8 cellular contexts compared by ENCODE assay signal in genomic region chr20:62791301-62792181, GRCh38. TPM values are rescaled to one million over a fixed set of nuclear protein-coding genes. Genes with fewer than 3 reads are reported as not detected.
DNase-seq lines count a peak whose midpoint lies in the region; ATAC-seq and TF ChIP-seq lines count a peak whose summit lies in the region.

No MANE protein-coding gene starts in this region.

- H3K18ac ChIP-seq in neuronal stem cell (ENCODE audit: low read length): peak overlapping the region; percentile 94

- TF ChIP-seq CTCF in DOHH2 (IDR thresholded peaks at IDR 0.05; ENCODE audit: low read depth, low read length, poor library complexity, severe bottlenecking) (peak; percentile 99), MM.1S (IDR thresholded peaks at IDR 0.05; ENCODE audit: low read length) (peak; percentile 97), fibroblast of pulmonary artery (IDR thresholded peaks at IDR 0.05; ENCODE audit: low read length, missing control alignments) (peak; percentile 98)

- peak overlapping the region; percentile 65 for H2AK5ac ChIP-seq in neuronal stem cell (ENCODE audit: low read depth, low read length)

- H3K79me1 ChIP-seq in neuronal stem cell (ENCODE audit: low read depth, low read length): no peaks in the 10 kb centered on the region

- no peak for ATAC-seq in GM18861 (IDR thresholded peaks at IDR 0.05; ENCODE audit: unreplicated experiment)

- H3K9ac ChIP-seq in MM.1S (ENCODE audit: low read length) (no peak overlapping the region), neuronal stem cell (ENCODE audit: low read depth, low read length, poor library complexity) (no peak overlapping the region)

- H3K23ac ChIP-seq in neuronal stem cell (ENCODE audit: low read depth, low read length, poor library complexity): no peak overlapping the region

- no CpG with 5 or more reads among the region's 23 CpGs for WGBS in neuronal stem cell (ENCODE audit: extremely low coverage in 2 of 2, insufficient read length in 2 of 2, insufficient replicate concordance in 1 of 2), 2 donors

- peak overlapping the region; percentile 11 for H3K14ac ChIP-seq in neuronal stem cell (ENCODE audit: low read length)

- H3K27ac ChIP-seq in DOHH2 (ENCODE audit: low read depth, low read length) (no peak overlapping the region), MM.1S (ENCODE audit: low read length) (no peak overlapping the region), neuronal stem cell (replicated peaks; ENCODE audit: low read length) (no peak overlapping the region), temporal lobe (ENCODE audit: low read depth, low read length) (peak overlapping the region; percentile 13)

- H2BK5ac ChIP-seq in neuronal stem cell (ENCODE audit: low read length): no peak overlapping the region

- H3K4me1 ChIP-seq in DOHH2 (ENCODE audit: control insufficient read depth, low read length): peaks cover 33% of the 10 kb centered on the region
- peaks cover 6% of the 10 kb centered on the region for H3K4me1 ChIP-seq in MM.1S (ENCODE audit: low read length)
- peaks cover 10 to 13% of the 10 kb centered on the region in 2 donors for H3K4me1 ChIP-seq in neuronal stem cell (ENCODE audit: control insufficient read depth in 2 of 2, insufficient read depth in 1 of 2, low read depth in 1 of 2, low read length in 2 of 2)

- H3K27me3 ChIP-seq in DOHH2 (ENCODE audit: control insufficient read depth, low read length) (peaks cover 9% of the 10 kb centered on the region), MM.1S (replicated peaks; ENCODE audit: insufficient read depth, low read length) (peaks cover 43% of the 10 kb centered on the region), neuronal stem cell (ENCODE audit: control insufficient read depth in 3 of 3, insufficient read depth in 3 of 3, low read depth in 1 of 3, low read length in 3 of 3) (peaks cover 4 to 30% (median 17%) of the 10 kb centered on the region in 3 experiments)

- peaks cover 12% of the 10 kb centered on the region for H3F3A ChIP-seq in DOHH2 (ENCODE audit: control insufficient read depth, insufficient read depth)
- peaks cover 18% of the 10 kb centered on the region for H3F3A ChIP-seq in MM.1S (ENCODE audit: insufficient read depth, low read length)

- DNase-seq in MM.1S: peak; percentile 72
- peak; percentile 89 for DNase-seq in RPMI8226
- DNase-seq in activated T-helper 1 cell treated with Interleukin-2 at 50 U/mL for 16 hours (ENCODE audit: low read depth): peak; percentile 60
- DNase-seq in fibroblast of pulmonary artery (ENCODE audit: low read depth): peak; percentile 94
- DNase-seq in neuronal stem cell (ENCODE audit: low spot score): peak; percentile 87

- no peak overlapping the region for H3K4ac ChIP-seq in neuronal stem cell (ENCODE audit: low read length)

- peak overlapping the region; percentile 59 for H2BK12ac ChIP-seq in neuronal stem cell (ENCODE audit: low read length)

- H3K9me3 ChIP-seq in DOHH2 (ENCODE audit: control insufficient read depth, insufficient read depth, low read length) (no peaks in the 10 kb centered on the region), MM.1S (replicated peaks; ENCODE audit: insufficient read depth, low read length) (no peaks in the 10 kb centered on the region), neuronal stem cell (replicated peaks in 1 of 2; ENCODE audit: control insufficient read depth in 2 of 2, insufficient read depth in 1 of 2, low read depth in 1 of 2, low read length in 2 of 2) (peaks cover 0 to 2% of the 10 kb centered on the region in 2 donors)

- H3K4me2 ChIP-seq in DOHH2 (ENCODE audit: low read length) (peak overlapping the region; percentile 21; the same call in 1 of the 2 replicates), MM.1S (ENCODE audit: low read depth, low read length) (no peak overlapping the region), neuronal stem cell (ENCODE audit: insufficient read depth, low read length, poor library complexity, severe bottlenecking) (no peak overlapping the region)

- H3K79me2 ChIP-seq in DOHH2 (ENCODE audit: control insufficient read depth, low read length) (no peaks in the 10 kb centered on the region), MM.1S (ENCODE audit: low read length) (no peaks in the 10 kb centered on the region)

- H4K20me1 ChIP-seq in DOHH2 (ENCODE audit: control insufficient read depth, insufficient read depth, low read depth, low read length): no peaks in the 10 kb centered on the region
- no peaks in the 10 kb centered on the region for H4K20me1 ChIP-seq in MM.1S (ENCODE audit: insufficient read depth, low read length)

- no peak overlapping the region for H2BK120ac ChIP-seq in neuronal stem cell (ENCODE audit: low read depth, low read length)

- H3K9me2 ChIP-seq in DOHH2 (replicated peaks; ENCODE audit: control insufficient read depth, low read length) (no peaks in the 10 kb centered on the region), MM.1S (replicated peaks; ENCODE audit: insufficient read depth, low read length) (no peaks in the 10 kb centered on the region)

- H4K91ac ChIP-seq in neuronal stem cell (ENCODE audit: low read depth, low read length, poor library complexity): no peak overlapping the region

- H3K4me3 ChIP-seq in DOHH2 (ENCODE audit: low read length): no peak overlapping the region
- no peak overlapping the region for H3K4me3 ChIP-seq in MM.1S (ENCODE audit: low read length)
- H3K4me3 ChIP-seq in fibroblast of pulmonary artery (replicated peaks; ENCODE audit: low read depth, low read length): no peak overlapping the region
- H3K4me3 ChIP-seq in neuronal stem cell (ENCODE audit: low read length in 2 of 2): peak overlapping the region in 1 of 2 donors; percentile 17

- H2BK15ac ChIP-seq in neuronal stem cell (ENCODE audit: low read length): peak overlapping the region; percentile 90

- H3K36me3 ChIP-seq in DOHH2 (ENCODE audit: control insufficient read depth, low read length): no peaks in the 10 kb centered on the region
- H3K36me3 ChIP-seq in MM.1S (replicated peaks; ENCODE audit: insufficient read depth, low read length): no peaks in the 10 kb centered on the region
- H3K36me3 ChIP-seq in neuronal stem cell (replicated peaks in 1 of 2; ENCODE audit: control insufficient read depth in 2 of 2, insufficient read depth in 2 of 2, low read length in 2 of 2): no peaks in the 10 kb centered on the region

- no peak overlapping the region for H2AFZ ChIP-seq in MM.1S (ENCODE audit: low read length)
- peak overlapping the region; percentile 50 for H2AFZ ChIP-seq in neuronal stem cell (ENCODE audit: low read length)

- no peak overlapping the region for H4K8ac ChIP-seq in neuronal stem cell (ENCODE audit: low read depth, low read length)

RNA-seq across cellular contexts. Expression of gene MRGBP, which starts 4.7 kb away (rescaled TPM):
- polyA plus RNA-seq in neuronal stem cell (2013, experiment 1 of 2): 15.5 TPM
- polyA plus RNA-seq in neuronal stem cell (2013, experiment 2 of 2): 15.6 TPM
- 9.8 TPM for total RNA-seq in temporal lobe

RNA-seq across cellular contexts. Expression of gene OGFR, which starts 13.1 kb away (rescaled TPM):
- 15.0 TPM for polyA plus RNA-seq in neuronal stem cell (2013, experiment 1 of 2)
- polyA plus RNA-seq in neuronal stem cell (2013, experiment 2 of 2): 14.7 TPM
- total RNA-seq in temporal lobe: 17.9 TPM

RNA-seq across cellular contexts. Expression of gene COL9A3, which starts 25.3 kb away (rescaled TPM):
- polyA plus RNA-seq in neuronal stem cell (2013, experiment 1 of 2): 77.2 TPM
- 77.0 TPM for polyA plus RNA-seq in neuronal stem cell (2013, experiment 2 of 2)
- 22.9 TPM for total RNA-seq in temporal lobe
